In genomic region chr18:35041752-35042379, GRCh38 we compare ENCODE assay signal across 8 cellular contexts. TPM values are rescaled to one million over a fixed set of nuclear protein-coding genes. Genes with fewer than 3 reads are reported as not detected.
A peak's percentile ranks its signal among the peaks of the same experiment; 100 is the strongest.
DNase-seq lines count a peak whose midpoint lies in the region; ATAC-seq and TF ChIP-seq lines count a peak whose summit lies in the region.

No MANE protein-coding gene starts in this region.

- TSS peak; percentile 70 for BruUV-seq in PC-3 (replicated peaks; lab: Mats Ljungman, UMichigan)

- H3K4me1 ChIP-seq in PC-3 (ENCODE audit: insufficient read depth, low read length) = peaks cover 5% of the 10 kb centered on the region; the same call in 1 of the 2 replicates

- ATAC-seq in PC-3 (peak; percentile 13), memory B cell (ENCODE audit: low read depth) (no peak)

- H3K4me1 Mint-ChIP-seq in activated naive CD4-positive, alpha-beta T cell treated with anti-CD3 and anti-CD28 coated beads for 36 hours (ENCODE audit: low read depth) = peaks cover 65% of the 10 kb centered on the region
- H3K4me1 Mint-ChIP-seq in memory B cell = peaks cover 68% of the 10 kb centered on the region
- peaks cover 37% of the 10 kb centered on the region for H3K4me1 Mint-ChIP-seq in type B pancreatic cell (ENCODE audit: unreplicated experiment)

- no peaks in the 10 kb centered on the region for H3K9me3 ChIP-seq in PC-3 (ENCODE audit: low read length)

- no peaks in the 10 kb centered on the region for H3K36me3 ChIP-seq in PC-3 (ENCODE audit: low read depth, low read length)

- TF ChIP-seq CTCF in PC-3 (conservative IDR thresholded peaks at IDR 0.05; ENCODE audit: low read depth, low read length) (no peak), type B pancreatic cell (conservative IDR thresholded peaks at IDR 0.05) (peak; percentile 20)

- no peak overlapping the region for H3K27ac ChIP-seq in PC-3 (ENCODE audit: low read length)

- H3K9me2 ChIP-seq in PC-3 (replicated peaks; ENCODE audit: low read length) = no peaks in the 10 kb centered on the region

- no peaks in the 10 kb centered on the region for H3K27me3 Mint-ChIP-seq in activated naive CD4-positive, alpha-beta T cell treated with anti-CD3 and anti-CD28 coated beads for 36 hours (ENCODE audit: low read depth)
- H3K27me3 Mint-ChIP-seq in memory B cell (no peaks in the 10 kb centered on the region), type B pancreatic cell (no peaks in the 10 kb centered on the region)

- no peaks in the 10 kb centered on the region for H4K20me1 ChIP-seq in PC-3 (ENCODE audit: low read length)

- no peaks in the 10 kb centered on the region for H3K9me3 Mint-ChIP-seq in activated naive CD4-positive, alpha-beta T cell treated with anti-CD3 and anti-CD28 coated beads for 36 hours
- H3K9me3 Mint-ChIP-seq in memory B cell = no peaks in the 10 kb centered on the region
- no peaks in the 10 kb centered on the region for H3K9me3 Mint-ChIP-seq in type B pancreatic cell

- CTCF ChIA-PET in activated naive CD4-positive, alpha-beta T cell treated with anti-CD3 and anti-CD28 coated beads for 36 hours (lab: Charles Lee) = interaction anchor here (0.9 to 5.7 kb wide), 4 partner anchors 13 to 65 kb away, joined by 4 to 65 read pairs (median 7); no protein-coding TSS in a partner anchor
- CTCF ChIA-PET in PC-3 (lab: Charles Lee) = no interaction called here

- POLR2A ChIA-PET in PC-3 (lab: Charles Lee; ENCODE audit: unreplicated experiment) = interaction anchor here (0.7 kb wide), 1 partner anchor 363 kb away, joined by 7 read pairs; no protein-coding TSS in a partner anchor

- peak overlapping the region; percentile 35; the same call in 1 of the 2 replicates for H3K9ac ChIP-seq in PC-3 (ENCODE audit: low read length)

- H3K79me2 ChIP-seq in PC-3 (ENCODE audit: low read length) = no peaks in the 10 kb centered on the region

- no peaks in the 10 kb centered on the region for H3K27me3 ChIP-seq in PC-3 (ENCODE audit: low read length)

- H3F3A ChIP-seq in PC-3 (ENCODE audit: low read length, unreplicated experiment) = no peaks in the 10 kb centered on the region

- peaks cover 2% of the 10 kb centered on the region for H3K36me3 Mint-ChIP-seq in activated naive CD4-positive, alpha-beta T cell treated with anti-CD3 and anti-CD28 coated beads for 36 hours (ENCODE audit: low read depth)
- H3K36me3 Mint-ChIP-seq in memory B cell = no peaks in the 10 kb centered on the region
- H3K36me3 Mint-ChIP-seq in type B pancreatic cell = no peaks in the 10 kb centered on the region

- DNase-seq in activated naive CD4-positive, alpha-beta T cell treated with anti-CD3 and anti-CD28 coated beads for 36 hours = peak; percentile 47
- DNase-seq in activated naive CD4-positive, alpha-beta T cell treated with Interleukin-2 at 50 U/mL for 16 hours = no peak
- DNase-seq in PC-3 = no peak
- DNase-seq in cerebellum (ENCODE audit: low spot score) = peak; percentile 70
- DNase-seq in memory B cell (ENCODE audit: low spot score in 2 of 2) = no peak
- DNase-seq in type B pancreatic cell (ENCODE audit: extremely low spot score, unreplicated experiment) = no peak
- DNase-seq in activated effector memory CD4-positive, alpha-beta T cell treated with anti-CD3 and anti-CD28 coated beads, Interleukin-2, amount 50 U/mL, for 16 hours = no peak
- no peak for DNase-seq in NK-92 treated with Interleukin-12 subunit alpha and Interleukin-12 subunit beta, amount 100 ng/mL, for 24 hours (lab: John Stamatoyannopoulos, UW)

- H3K4me2 ChIP-seq in PC-3 (ENCODE audit: low read length) = peak overlapping the region; percentile 89

- peak overlapping the region; percentile 95 for H3K27ac Mint-ChIP-seq in activated naive CD4-positive, alpha-beta T cell treated with anti-CD3 and anti-CD28 coated beads for 36 hours
- H3K27ac Mint-ChIP-seq in memory B cell (peak overlapping the region; percentile 100), type B pancreatic cell (peak overlapping the region; percentile 90)

- H3K4me3 ChIP-seq in PC-3 (ENCODE audit: low read length) = peak overlapping the region; percentile 75

- H3K4me3 Mint-ChIP-seq in activated naive CD4-positive, alpha-beta T cell treated with anti-CD3 and anti-CD28 coated beads for 36 hours = peak overlapping the region; percentile 96
- peak overlapping the region; percentile 99 for H3K4me3 Mint-ChIP-seq in memory B cell
- peak overlapping the region; percentile 96 for H3K4me3 Mint-ChIP-seq in type B pancreatic cell

- intact Hi-C loops in activated naive CD4-positive, alpha-beta T cell treated with anti-CD3 and anti-CD28 coated beads for 36 hours (cut with micrococcal nuclease) = loop anchor here (1.0 to 10.0 kb wide), 19 partner anchors 8 to 1083 kb away; partner anchors contain the start of genes ELP2, GALNT1, INO80C and SLC39A6
- intact Hi-C loops in PC-3 (cut with micrococcal nuclease) = no loop called here

- peak overlapping the region; percentile 84 for H2AFZ ChIP-seq in PC-3 (ENCODE audit: low read length)

RNA-seq across cellular contexts. Expression of gene MAPRE2, which starts 0.7 kb away (rescaled TPM):
- total RNA-seq in activated naive CD4-positive, alpha-beta T cell treated with anti-CD3 and anti-CD28 coated beads for 36 hours = 10 to 100 TPM; 62.5 to 66.2 TPM
- 2.8 and 2.9 TPM in 2 replicates for total RNA-seq in PC-3 (2014; rRNA removed)
- total RNA-seq in cerebellum = 60.4 TPM
- 20.8 and 28.0 TPM in 2 replicates for total RNA-seq in type B pancreatic cell (ENCODE audit: low replicate concordance)

Comparison
In these comparisons a context has a peak if more than half of its experiments do, and no peak if none do; other contexts are left out.
1. DNase-seq: peak in activated naive CD4-positive, alpha-beta T cell treated with anti-CD3 and anti-CD28 coated beads for 36 hours (single experiment) and cerebellum (single experiment); none in activated naive CD4-positive, alpha-beta T cell treated with Interleukin-2 at 50 U/mL for 16 hours (single experiment), PC-3 (single experiment), memory B cell (0 of 2), type B pancreatic cell (single experiment), activated effector memory CD4-positive, alpha-beta T cell treated with anti-CD3 and anti-CD28 coated beads, Interleukin-2, amount 50 U/mL, for 16 hours (single experiment) and NK-92 treated with Interleukin-12 subunit alpha and Interleukin-12 subunit beta, amount 100 ng/mL, for 24 hours (single experiment).
2. Peak in every context shown above with its lines, with median percentiles within 50 percentile points of each other: H3K27ac Mint-ChIP-seq and H3K4me3 Mint-ChIP-seq.